ENCODE assay signal across 8 cellular contexts in genomic region chr10:21056461-21056860, GRCh38.
"Had no signal": no experiment of that assay in that cellular context is flagged by ENCODE, and none has a peak within 500 bp of the region (broad histone marks: within the 10 kb centered on the region; RNA-seq: fewer than 3 reads in every experiment).

No MANE protein-coding gene starts in this region.

- H3K27ac Mint-ChIP-seq: IgD-negative memory B cell had no signal

- H3K27me3 Mint-ChIP-seq: IgD-negative memory B cell had no signal

- H3K27ac ChIP-seq: HL-60, KMS-11 had no signal

- FAIRE-seq: HTR-8/SVneo had no signal

- H3K4me3 Mint-ChIP-seq: IgD-negative memory B cell had no signal

- H3K4me1 Mint-ChIP-seq: IgD-negative memory B cell had no signal

- H3K9ac ChIP-seq: KMS-11 had no signal

- DNase-seq: IMR-90, Karpas-422, KBM-7, KG1 had no signal

- H3K4me2 ChIP-seq: KMS-11 had no signal
